In genomic region chr13:91245283-91245682, GRCh38 we compare ENCODE assay signal across 23 cellular contexts.
"Had no signal": no experiment of that assay in that cellular context is flagged by ENCODE, and none has a peak within 500 bp of the region (broad histone marks: within the 10 kb centered on the region; RNA-seq: fewer than 3 reads in every experiment).

No MANE protein-coding gene starts in this region.

- H3K9me3 Mint-ChIP-seq: central memory CD8-positive, alpha-beta T cell had no signal

- H3K27ac Mint-ChIP-seq: activated CD8-positive, alpha-beta T cell treated with anti-CD3 and anti-CD28 coated beads, Interleukin-2, amount 10 ng/mL, durations not matched to agents 7 days and 5 days; brain; T-helper 17 cell; WTC11 had no signal

- H3K4me3 Mint-ChIP-seq: activated CD8-positive, alpha-beta T cell treated with anti-CD3 and anti-CD28 coated beads, Interleukin-2, amount 10 ng/mL, durations not matched to agents 7 days and 5 days; brain; central memory CD8-positive, alpha-beta T cell; T-helper 17 cell; WTC11 had no signal

- ATAC-seq: activated CD8-positive, alpha-beta T cell treated with anti-CD3 and anti-CD28 coated beads, Interleukin-2, amount 10 ng/mL, durations not matched to agents 7 days and 5 days; T-helper 17 cell; WTC11 had no signal

- H3K36me3 Mint-ChIP-seq: brain had no signal

- DNase-seq: activated CD4-positive, alpha-beta T cell treated with anti-CD3 and anti-CD28 coated beads for 48 hours; activated CD4-positive, alpha-beta T cell treated with anti-CD3 and anti-CD28 coated beads, Interleukin-2, amount 50 U/mL, for 4 hours; activated CD4-positive, CD25-positive, alpha-beta regulatory T cell treated with anti-CD3 and anti-CD28 coated beads, Interleukin-2, amount 50 U/mL, for 72 hours; activated CD8-positive, alpha-beta memory T cell treated with anti-CD3 and anti-CD28 coated beads, Interleukin-2, amount 50 U/mL, for 48 hours; activated CD8-positive, alpha-beta T cell treated with anti-CD3 and anti-CD28 coated beads, Interleukin-2, amount 10 ng/mL, durations not matched to agents 7 days and 5 days; activated naive CD4-positive, alpha-beta T cell treated with anti-CD3 and anti-CD28 coated beads, Interleukin-2, amount 50 U/mL, for 16 hours; activated T-cell treated with anti-CD3 and anti-CD28 coated beads, Interleukin-2, amount 50 U/mL, for 1 hour; amygdala; Kasumi-1; NCI-H1105 treated with DMSO at 0.1 percent for 48 hours; NCI-H1436 treated with DMSO at 0.1 percent for 48 hours; NCI-H187; NCI-H2081; NCI-H510A treated with DMSO at 0.1 percent for 48 hours; NCI-H69; NK-92 treated with Interleukin-12 subunit alpha and Interleukin-12 subunit beta, amount 100 ng/mL, for 24 hours; PC-9; SHP77 treated with DMSO at 0.1 percent for 48 hours; T-helper 17 cell; T-helper 9 cell had no signal

- H3K4me1 Mint-ChIP-seq: central memory CD8-positive, alpha-beta T cell had no signal
